Comparison of ENCODE assay signal across 8 cellular contexts in genomic region chr2:173448938-173449471, GRCh38.
DNase-seq lines count a peak whose midpoint lies in the region; ATAC-seq, FAIRE-seq and TF ChIP-seq lines count a peak whose summit lies in the region.

No MANE protein-coding gene starts in this region.

- intact Hi-C loops in PC-9 (cut with micrococcal nuclease; ENCODE audit: unreplicated experiment) (loop anchor here (1.0 to 5.0 kb wide), 5 partner anchors 47 to 892 kb away; no protein-coding TSS in a partner anchor), transverse colon (cut with DNase I; ENCODE audit: low total_unique reads) (no loop called here)

- no peaks in the 10 kb centered on the region for H3K9me3 ChIP-seq in PC-9 (ENCODE audit: insufficient read depth, low read depth)
- H3K9me3 ChIP-seq in transverse colon, result no peaks in the 10 kb centered on the region

- BruUV-seq in PC-9 (replicated peaks; lab: Mats Ljungman, UMichigan), result no TSS peak

- H3K9me2 ChIP-seq in PC-9 (ENCODE audit: insufficient read depth), result no peaks in the 10 kb centered on the region; the same call in 1 of the 2 replicates

- no peak overlapping the region for H3K27ac ChIP-seq in PC-9
- peak overlapping the region in 3 of 4 donors; percentile 12 to 56 (median 24) for H3K27ac ChIP-seq in transverse colon

- H3K36me3 ChIP-seq in PC-9 (ENCODE audit: low read depth), result no peaks in the 10 kb centered on the region
- H3K36me3 ChIP-seq in transverse colon, result no peaks in the 10 kb centered on the region

- TF ChIP-seq POLR2A in GM12891 (IDR thresholded peaks at IDR 0.05; ENCODE audit: low read depth, low read length) (no peak), transverse colon (IDR thresholded peaks at IDR 0.05) (no peak)

- FAIRE-seq in GM12891 (lab: Jason Lieb, UNC), result peak; percentile 84

- TF ChIP-seq EP300 in transverse colon (IDR thresholded peaks at IDR 0.05; ENCODE audit: low read depth), result no peak

- no peaks in the 10 kb centered on the region for H4K20me1 ChIP-seq in PC-9 (ENCODE audit: insufficient read depth)

- CTCF ChIA-PET in PC-9 (lab: Charles Lee), result interaction anchor here (0.6 to 1.0 kb wide), 5 partner anchors 19 to 700 kb away, joined by 3 to 6 read pairs (median 4); no protein-coding TSS in a partner anchor

- WGBS in transverse colon (ENCODE audit: low coverage in 1 of 2), 2 donors, result 19 to 60% methylated on average over 5 to 17 of the region's 17 CpGs

- POLR2A ChIA-PET in PC-9 (lab: Charles Lee; ENCODE audit: unreplicated experiment), result interaction anchor here (0.5 kb wide), 1 partner anchor 524 kb away, joined by 6 read pairs; no protein-coding TSS in a partner anchor

- H3K79me2 ChIP-seq in PC-9 (ENCODE audit: low read depth), result no peaks in the 10 kb centered on the region

- ATAC-seq in HG03025 (IDR thresholded peaks at IDR 0.05; ENCODE audit: low FRiP score, unreplicated experiment), result no peak

- H3K4me3 ChIP-seq in PC-9, result peak overlapping the region; percentile 47; the same call in 1 of the 2 replicates
- H3K4me3 ChIP-seq in foreskin fibroblast (ENCODE audit: low read depth in 1 of 2, low read length in 2 of 2), result peak overlapping the region; percentile 10 to 20
- H3K4me3 ChIP-seq in transverse colon, result peak overlapping the region in 3 of 4 donors; percentile 6 to 41 (median 20)

- 0 out of 2 replicates have a peak, but pooled peaks cover 5% of the 10 kb centered on the region for H3K4me1 ChIP-seq in PC-9 (replicated peaks; ENCODE audit: insufficient read depth)
- H3K4me1 ChIP-seq in transverse colon, result peaks cover 0 to 4% (median 1%) of the 10 kb centered on the region in 4 donors

- H3K27me3 ChIP-seq in PC-9 (ENCODE audit: insufficient read depth, low read depth) (peaks cover 12% of the 10 kb centered on the region; the same call in 1 of the 2 replicates), transverse colon (no peaks in the 10 kb centered on the region)

- in situ Hi-C loops in transverse colon (cut with MboI; ENCODE audit: low pct_ligation_motif_present in 1 of 4, low pct_unique_long_range_greater_than_20kb in 1 of 4, low sequenced_read_pairs in 3 of 4), result no loop called here

- peak overlapping the region; percentile 67 for H3K4me2 ChIP-seq in PC-9

- DNase-seq in GM12891 (ENCODE audit: insufficient read length, low spot score) (peak; percentile 37), HS-5 (ENCODE audit: low read depth) (peak; percentile 68), PC-9 (peak; percentile 75 to 87), foreskin fibroblast (peak; percentile 58 to 82), non-pigmented ciliary epithelial cell (ENCODE audit: low read depth) (peak; percentile 36), transverse colon (peak; percentile 88)
- DNase-seq in activated T-helper 1 cell treated with anti-CD3 and anti-CD28 coated beads, Interleukin-2, amount 50 U/mL, for 16 hours (ENCODE audit: low read depth in 1 of 2, low spot score in 1 of 2), result peak; percentile 10 to 17

- TF ChIP-seq CTCF in PC-9 (conservative IDR thresholded peaks at IDR 0.05), result peak; percentile 97
- peak; percentile 63 for TF ChIP-seq CTCF in foreskin fibroblast (IDR thresholded peaks at IDR 0.05; ENCODE audit: low read depth, low read length)
- peak; percentile 51 to 75 (median 67) for TF ChIP-seq CTCF in transverse colon (IDR thresholded peaks at IDR 0.05)

- peak overlapping the region; percentile 84 for H2AFZ ChIP-seq in PC-9

- no peaks in the 10 kb centered on the region for H3F3A ChIP-seq in PC-9 (ENCODE audit: insufficient read depth, low read depth)

TF ChIP-seq in GM12891, 5 proteins besides CTCF, POLR2A, EP300 and RAD21:
- TF ChIP-seq POU2F2 (IDR thresholded peaks at IDR 0.05; ENCODE audit: low read depth, low read length), result no peak
- no peak for TF ChIP-seq PAX5 (IDR thresholded peaks at IDR 0.05; ENCODE audit: insufficient read depth, low read length, severe bottlenecking)
- no peak for TF ChIP-seq TAF1 (IDR thresholded peaks at IDR 0.05; ENCODE audit: low read depth, low read length)
- TF ChIP-seq POLR2AphosphoS5 (IDR thresholded peaks at IDR 0.05; ENCODE audit: low read depth, low read length), result no peak
- no peak for TF ChIP-seq SPI1 (IDR thresholded peaks at IDR 0.05; ENCODE audit: low read depth, low read length)

Comparison
In these comparisons a context has a peak if more than half of its experiments do, and no peak if none do; other contexts are left out.
1. DNase-seq: peak in every context shown above with its lines; median percentile 88 in transverse colon; 81 in PC-9; 70 in foreskin fibroblast; 68 in HS-5; 37 in GM12891; 36 in non-pigmented ciliary epithelial cell; 14 in activated T-helper 1 cell treated with anti-CD3 and anti-CD28 coated beads, Interleukin-2, amount 50 U/mL, for 16 hours.